In genomic region chr3:182490601-182491485, GRCh38 we compare ENCODE assay signal across 9 cellular contexts.
A peak's percentile ranks its signal among the peaks of the same experiment; 100 is the strongest.
DNase-seq lines count a peak whose midpoint lies in the region; ATAC-seq and TF ChIP-seq lines count a peak whose summit lies in the region.
"Had no signal": no experiment of that assay in that cellular context is flagged by ENCODE, and none has a peak within 500 bp of the region (broad histone marks: within the 10 kb centered on the region; RNA-seq: fewer than 3 reads in every experiment).

No MANE protein-coding gene starts in this region.

- H3K27me3 ChIP-seq in foreskin keratinocyte = no peaks in the 10 kb centered on the region

- TF ChIP-seq CTCF in LNCAP (IDR thresholded peaks at IDR 0.05) (peak; percentile 64), OCI-LY7 (conservative IDR thresholded peaks at IDR 0.05; ENCODE audit: low read length) (peak; percentile 92), foreskin keratinocyte (conservative IDR thresholded peaks at IDR 0.05) (peak; percentile 76)

- ATAC-seq in foreskin keratinocyte (no peak), HG02973 (IDR thresholded peaks at IDR 0.05; ENCODE audit: unreplicated experiment) (no peak), HG03520 (IDR thresholded peaks at IDR 0.05; ENCODE audit: unreplicated experiment) (no peak)

- CTCF ChIA-PET in OCI-LY7 (lab: Charles Lee; ENCODE audit: unreplicated experiment) = interaction anchor here (0.9 to 1.5 kb wide), 2 partner anchors 12 to 98 kb away, joined by 3 to 4 read pairs; no protein-coding TSS in a partner anchor

- DNase-seq in DMS114 treated with DMSO at 0.1 percent for 48 hours (lab: John Stamatoyannopoulos, UW; ENCODE audit: unreplicated experiment) = peak; percentile 9
- peak; percentile 78 for DNase-seq in OCI-LY7 (ENCODE audit: low spot score)
- peak in 1 of 2 donors; percentile 42 for DNase-seq in foreskin keratinocyte
- peak in 13 of 49 donors; percentile 1 to 53 (median 11) for DNase-seq in substantia nigra (lab: John Stamatoyannopoulos, UW)
- no peak for DNase-seq in effector CD8-positive, alpha-beta T cell (lab: John Stamatoyannopoulos, UW)

- POLR2A ChIA-PET in OCI-LY7 (lab: Charles Lee) = interaction anchor here (0.6 to 1.9 kb wide), 10 partner anchors 9 to 477 kb away, joined by 3 to 13 read pairs (median 4); no protein-coding TSS in a partner anchor

- H3K9me3 ChIP-seq in OCI-LY7 (ENCODE audit: low read length) = no peaks in the 10 kb centered on the region

- no peaks in the 10 kb centered on the region for H3K9me2 ChIP-seq in OCI-LY7 (ENCODE audit: insufficient read depth, low read length)

- H3K79me2 ChIP-seq in OCI-LY7 (ENCODE audit: insufficient read depth, low read depth, low read length) = no peaks in the 10 kb centered on the region

- peak overlapping the region; percentile 12 for H3K4me3 ChIP-seq in OCI-LY7 (ENCODE audit: low read depth, low read length, poor library complexity, severe bottlenecking)

- peak overlapping the region; percentile 89 for H2AFZ ChIP-seq in OCI-LY7 (ENCODE audit: low read length)

- no peaks in the 10 kb centered on the region for H4K20me1 ChIP-seq in OCI-LY7 (ENCODE audit: insufficient read depth, low read length)

- intact Hi-C loops in OCI-LY7 (cut with micrococcal nuclease; ENCODE audit: unreplicated experiment) = loop anchor here (1.0 to 5.0 kb wide), 6 partner anchors 79 to 784 kb away; no protein-coding TSS in a partner anchor

- H3K4me2 ChIP-seq in OCI-LY7 (ENCODE audit: low read length) = peak overlapping the region; percentile 58

- H3K36me3 ChIP-seq in OCI-LY7 (ENCODE audit: insufficient read depth, low read length) = no peaks in the 10 kb centered on the region

- H3K27ac ChIP-seq in OCI-LY7 (ENCODE audit: low read depth, low read length, poor library complexity, severe bottlenecking) (peak overlapping the region; percentile 14), foreskin keratinocyte (no peak overlapping the region), substantia nigra (ENCODE audit: low read depth, low read length, poor library complexity, severe bottlenecking) (peak overlapping the region; percentile 16)
- H3K27ac ChIP-seq: HL-60 had no signal

- H3K4me1 ChIP-seq in OCI-LY7 (ENCODE audit: insufficient read depth, low read length, poor library complexity, severe bottlenecking) = peaks cover 49% of the 10 kb centered on the region
- peaks cover 10% of the 10 kb centered on the region for H3K4me1 ChIP-seq in foreskin keratinocyte

- BruUV-seq in OCI-LY7 (replicated peaks; lab: Mats Ljungman, UMichigan) = no TSS peak
